Comparison of ENCODE assay signal across 8 cellular contexts in the genomic region with DNA sequence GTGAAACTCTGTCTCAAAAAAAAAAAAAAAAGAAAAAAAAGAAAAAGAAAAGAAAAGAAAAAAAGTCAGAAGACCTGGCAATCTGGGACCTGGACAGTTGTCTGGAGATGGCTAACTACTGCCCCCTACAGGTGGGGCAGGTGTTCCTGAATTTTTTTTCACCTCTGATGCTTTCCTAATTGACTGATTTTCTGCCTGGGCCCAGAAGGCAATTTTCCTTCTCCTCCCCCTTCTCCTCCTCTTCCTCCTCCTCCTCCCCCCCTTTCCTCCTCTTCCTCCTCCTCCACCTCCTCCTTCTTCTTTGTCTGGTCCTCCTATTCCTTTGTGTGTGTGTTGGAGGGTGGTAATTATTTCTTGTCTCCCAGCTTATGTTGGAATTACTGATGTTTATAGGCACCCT. TPM values are rescaled to one million over a fixed set of nuclear protein-coding genes. Genes with fewer than 3 reads are reported as not detected.
DNase-seq lines count a peak whose midpoint lies in the region; ATAC-seq and TF ChIP-seq lines count a peak whose summit lies in the region.

No MANE protein-coding gene starts in this region.

- POLR2A ChIA-PET in activated CD8-positive, alpha-beta T cell treated with anti-CD3 and anti-CD28 coated beads, Interleukin-2, amount 10 ng/mL, durations not matched to agents 7 days and 5 days (lab: Charles Lee) = no interaction called here

- H3K27me3 Mint-ChIP-seq in activated CD8-positive, alpha-beta T cell treated with anti-CD3 and anti-CD28 coated beads, Interleukin-2, amount 10 ng/mL, durations not matched to agents 7 days and 5 days (ENCODE audit: low read depth) = peaks cover 3% of the 10 kb centered on the region
- peaks cover 5% of the 10 kb centered on the region for H3K27me3 Mint-ChIP-seq in neural crest cell (ENCODE audit: low read depth)

- peak; percentile 65 for TF ChIP-seq CTCF in neural crest cell (conservative IDR thresholded peaks at IDR 0.05)

- H3K27ac Mint-ChIP-seq in activated CD8-positive, alpha-beta T cell treated with anti-CD3 and anti-CD28 coated beads, Interleukin-2, amount 10 ng/mL, durations not matched to agents 7 days and 5 days = no peak overlapping the region
- no peak overlapping the region for H3K27ac Mint-ChIP-seq in neural crest cell (ENCODE audit: unreplicated experiment)

- H3K9me3 Mint-ChIP-seq in activated CD8-positive, alpha-beta T cell treated with anti-CD3 and anti-CD28 coated beads, Interleukin-2, amount 10 ng/mL, durations not matched to agents 7 days and 5 days (ENCODE audit: insufficient read depth) = no peaks in the 10 kb centered on the region
- H3K9me3 Mint-ChIP-seq in neural crest cell = peaks cover 3% of the 10 kb centered on the region

- H3K36me3 Mint-ChIP-seq in activated CD8-positive, alpha-beta T cell treated with anti-CD3 and anti-CD28 coated beads, Interleukin-2, amount 10 ng/mL, durations not matched to agents 7 days and 5 days (ENCODE audit: low read depth) = no peaks in the 10 kb centered on the region
- H3K36me3 Mint-ChIP-seq in neural crest cell (ENCODE audit: low read depth) = no peaks in the 10 kb centered on the region

- no peak overlapping the region for H3K4me3 Mint-ChIP-seq in activated CD8-positive, alpha-beta T cell treated with anti-CD3 and anti-CD28 coated beads, Interleukin-2, amount 10 ng/mL, durations not matched to agents 7 days and 5 days
- H3K4me3 Mint-ChIP-seq in neural crest cell = no peak overlapping the region

- H3K4me1 Mint-ChIP-seq in activated CD8-positive, alpha-beta T cell treated with anti-CD3 and anti-CD28 coated beads, Interleukin-2, amount 10 ng/mL, durations not matched to agents 7 days and 5 days (ENCODE audit: low read depth) = no peaks in the 10 kb centered on the region
- peaks cover 9% of the 10 kb centered on the region for H3K4me1 Mint-ChIP-seq in neural crest cell

- peak; percentile 53 for DNase-seq in NCI-H82 (lab: John Stamatoyannopoulos, UW)
- no peak for DNase-seq in NCI-H82 treated with DMSO at 0.1 percent for 48 hours (lab: John Stamatoyannopoulos, UW; ENCODE audit: unreplicated experiment)
- DNase-seq in LoVo (ENCODE audit: low spot score) = peak; percentile 25
- peak; percentile 49 for DNase-seq in activated CD8-positive, alpha-beta T cell treated with anti-CD3 and anti-CD28 coated beads, Interleukin-2, amount 10 ng/mL, durations not matched to agents 7 days and 5 days
- no peak for DNase-seq in neural crest cell (ENCODE audit: low read depth, low spot score)
- no peak for DNase-seq in DMS114 treated with DMSO at 0.1 percent for 48 hours (lab: John Stamatoyannopoulos, UW; ENCODE audit: unreplicated experiment)

- no peak for ATAC-seq in activated CD8-positive, alpha-beta T cell treated with anti-CD3 and anti-CD28 coated beads, Interleukin-2, amount 10 ng/mL, durations not matched to agents 7 days and 5 days
- ATAC-seq in HG02571 (IDR thresholded peaks at IDR 0.05; ENCODE audit: unreplicated experiment) = no peak
- ATAC-seq in GM19397 (IDR thresholded peaks at IDR 0.05; ENCODE audit: unreplicated experiment) = no peak

- CTCF ChIA-PET in activated CD8-positive, alpha-beta T cell treated with anti-CD3 and anti-CD28 coated beads, Interleukin-2, amount 10 ng/mL, durations not matched to agents 7 days and 5 days (lab: Charles Lee) = interaction anchor here (0.6 to 2.4 kb wide), 4 partner anchors 9 to 971 kb away, joined by 3 to 7 read pairs (median 4); no protein-coding TSS in a partner anchor

RNA-seq across cellular contexts. Expression of gene IRX5, which starts 26.7 kb away (rescaled TPM):
- not detected for total RNA-seq in activated CD8-positive, alpha-beta T cell treated with anti-CD3 and anti-CD28 coated beads, Interleukin-2, amount 10 ng/mL, durations not matched to agents 7 days and 5 days
- total RNA-seq in neural crest cell = 12.7 and 14.9 TPM in 2 replicates

Comparison
In these comparisons a context has a peak if more than half of its experiments do, and no peak if none do; other contexts are left out.
1. DNase-seq: peak in NCI-H82 (single experiment), LoVo (single experiment) and activated CD8-positive, alpha-beta T cell treated with anti-CD3 and anti-CD28 coated beads, Interleukin-2, amount 10 ng/mL, durations not matched to agents 7 days and 5 days (single experiment); none in NCI-H82 treated with DMSO at 0.1 percent for 48 hours (single experiment), neural crest cell (single experiment) and DMS114 treated with DMSO at 0.1 percent for 48 hours (single experiment).
2. RNA of gene IRX5, which starts 26.7 kb away (total RNA-seq): 12.7 to 14.9 TPM in neural crest cell; not detected in activated CD8-positive, alpha-beta T cell treated with anti-CD3 and anti-CD28 coated beads, Interleukin-2, amount 10 ng/mL, durations not matched to agents 7 days and 5 days; every median in the first group is over 10 times any median in the second.